1 cellular context compared by ENCODE assay signal in genomic region chr20:50320910-50321796, GRCh38.
TF ChIP-seq lines count a peak whose summit lies in the region.

No MANE protein-coding gene starts in this region.

TF ChIP-seq in HCT116, 20 proteins besides CTCF, POLR2A, EP300 and RAD21 (continued from another document):
- no peak for TF ChIP-seq ZNF274 (IDR thresholded peaks at IDR 0.05; ENCODE audit: low read depth, low read length)
- TF ChIP-seq YY1 (IDR thresholded peaks at IDR 0.05; ENCODE audit: extremely low read depth, insufficient replicate concordance, low read depth, low read length): peak; percentile 19
